In the genomic region with DNA sequence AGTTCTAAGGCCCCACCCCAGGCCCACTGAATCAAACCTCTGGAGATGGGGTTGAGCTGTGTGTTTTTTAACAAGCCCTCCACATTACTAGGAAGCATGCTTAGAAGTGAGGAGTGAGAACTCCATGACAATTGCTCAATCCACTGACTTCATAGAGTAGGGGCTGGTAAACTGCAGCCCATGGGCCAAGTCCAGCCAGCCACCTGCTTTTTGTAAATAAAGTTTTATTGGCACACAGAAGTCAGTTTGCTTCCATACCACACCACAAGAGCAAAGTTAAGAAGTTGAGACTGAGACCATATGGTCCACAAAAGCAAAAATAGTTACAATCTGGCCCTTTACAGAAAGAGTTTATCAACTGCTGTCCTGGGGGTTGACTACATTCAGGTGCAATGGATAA, we compare ENCODE assay signal across 32 cellular contexts.
"Had no signal": no experiment of that assay in that cellular context is flagged by ENCODE, and none has a peak within 500 bp of the region (broad histone marks: within the 10 kb centered on the region; RNA-seq: fewer than 3 reads in every experiment).

No MANE protein-coding gene starts in this region.

- H3K9me3 ChIP-seq: MG63 had no signal

- H3K36me3 ChIP-seq: MG63 had no signal

- H3K27me3 ChIP-seq: MG63 had no signal

- H3K4me3 ChIP-seq: MG63 had no signal

- DNase-seq: Karpas-422, Kasumi-1, MG63, MM.1S, MV-4-11, NCI-H1048, NCI-H1092, NCI-H1092 treated with DMSO at 0.1 percent for 48 hours, NCI-H1105, NCI-H1105 treated with DMSO at 0.1 percent for 48 hours, NCI-H1417 treated with DMSO at 0.1 percent for 48 hours, NCI-H1436, NCI-H1436 treated with DMSO at 0.1 percent for 48 hours, NCI-H146, NCI-H1694, NCI-H1694 treated with DMSO at 0.1 percent for 48 hours, NCI-H187, NCI-H187 treated with DMSO at 0.1 percent for 48 hours, NCI-H1930, NCI-H2029, NCI-H2029 treated with DMSO at 0.1 percent for 48 hours, NCI-H2081, NCI-H2081 treated with DMSO at 0.1 percent for 48 hours, NCI-H2107, NCI-H2171, NCI-H2171 treated with DMSO at 0.1 percent for 48 hours, NCI-H2227 treated with DMSO at 0.1 percent for 48 hours, NCI-H226, NCI-H345, NCI-H446, NCI-H446 treated with DMSO at 0.1 percent for 48 hours, NCI-H510A had no signal
